ENCODE assay signal across 8 cellular contexts in genomic region chr18:62324917-62325805, GRCh38. TPM values are rescaled to one million over a fixed set of nuclear protein-coding genes. Genes with fewer than 3 reads are reported as not detected.
DNase-seq lines count a peak whose midpoint lies in the region; ATAC-seq and TF ChIP-seq lines count a peak whose summit lies in the region.

TSS of gene TNFRSF11A (plus strand) at chr18:62325310. CDS start at chr18:62325353, 43 bp downstream.

- H3K36me3 ChIP-seq in NT2/D1 (ENCODE audit: insufficient read depth, insufficient read length, low read length) = no peaks in the 10 kb centered on the region

- H3K4me1 ChIP-seq in NT2/D1 (ENCODE audit: insufficient read depth, insufficient read length) = peaks cover 5% of the 10 kb centered on the region

- H3K4me3 Mint-ChIP-seq in glutamatergic neuron (ENCODE audit: unreplicated experiment) = peak within 1 kb of the TSS; percentile 91

- peaks cover 20% of the 10 kb centered on the region for H3K4me1 Mint-ChIP-seq in glutamatergic neuron (ENCODE audit: low read depth, unreplicated experiment)

- no peak for DNase-seq in AG04449 (ENCODE audit: low read depth, low spot score)
- no peak for DNase-seq in NT2/D1 (ENCODE audit: low read depth, low spot score)
- DNase-seq in activated T-helper 9 cell treated with anti-CD3 and anti-CD28 coated beads, Interleukin-2, amount 50 U/mL, for 16 hours (ENCODE audit: low read depth) = peak; percentile 52
- DNase-seq in glutamatergic neuron = peak; percentile 62
- no peak for DNase-seq in retinal pigment epithelial cell (ENCODE audit: low read depth)
- DNase-seq in SKM-1 (lab: John Stamatoyannopoulos, UW; ENCODE audit: unreplicated experiment) = no peak

- POLR2A ChIA-PET in AG04449 (lab: Yijun Ruan, JAX) = no interaction called here

- H3K27me3 ChIP-seq in NT2/D1 (ENCODE audit: insufficient read depth, insufficient read length) = peaks cover 33% of the 10 kb centered on the region

- H3K27ac Mint-ChIP-seq in glutamatergic neuron (ENCODE audit: unreplicated experiment) = peak within 1 kb of the TSS; percentile 9

- H3K9me3 ChIP-seq in NT2/D1 (ENCODE audit: insufficient read depth, low read length) = no peaks in the 10 kb centered on the region

- CTCF ChIA-PET in AG04449 (lab: Yijun Ruan, JAX) = no interaction called here

- no peak for TF ChIP-seq CTCF in AG04449 (IDR thresholded peaks at IDR 0.05; ENCODE audit: insufficient read depth, low read length, missing control alignments)
- peak; percentile 30 for TF ChIP-seq CTCF in glutamatergic neuron (IDR thresholded peaks at IDR 0.05; ENCODE audit: partially characterized antibody, unreplicated experiment)
- TF ChIP-seq CTCF in retinal pigment epithelial cell (conservative IDR thresholded peaks at IDR 0.05; ENCODE audit: low read depth, low read length) = peak; percentile 8

- H3K4me3 ChIP-seq in AG04449 (ENCODE audit: low read depth, low read length) (peak within 1 kb of the TSS; percentile 38), NT2/D1 (ENCODE audit: insufficient read length, low read depth) (peak within 1 kb of the TSS; percentile 71), retinal pigment epithelial cell (ENCODE audit: low read length) (peak within 1 kb of the TSS; percentile 62)

- peak; percentile 66 for ATAC-seq in GM18909 (IDR thresholded peaks at IDR 0.05; ENCODE audit: poor library complexity, unreplicated experiment)
- peak; percentile 59 for ATAC-seq in HG03097 (IDR thresholded peaks at IDR 0.05; ENCODE audit: low FRiP score, unreplicated experiment)

- no peaks in the 10 kb centered on the region for H3K36me3 Mint-ChIP-seq in glutamatergic neuron (ENCODE audit: unreplicated experiment)

- H3K9me3 Mint-ChIP-seq in glutamatergic neuron (ENCODE audit: unreplicated experiment) = peaks cover 7% of the 10 kb centered on the region

- peaks cover 10% of the 10 kb centered on the region for H3K27me3 Mint-ChIP-seq in glutamatergic neuron (ENCODE audit: unreplicated experiment)

- H3K9ac ChIP-seq in NT2/D1 (ENCODE audit: insufficient read length, low read depth) = peak within 1 kb of the TSS; percentile 79

RNA-seq across cellular contexts. Expression of gene TNFRSF11A, which starts in this region (rescaled TPM):
- 1.2 TPM for total RNA-seq in glutamatergic neuron (ENCODE audit: unreplicated experiment)

Comparison
In these comparisons a context has a peak if more than half of its experiments do, and no peak if none do; other contexts are left out.
1. DNase-seq: peak in activated T-helper 9 cell treated with anti-CD3 and anti-CD28 coated beads, Interleukin-2, amount 50 U/mL, for 16 hours (single experiment) and glutamatergic neuron (single experiment); none in AG04449 (single experiment), NT2/D1 (single experiment), retinal pigment epithelial cell (single experiment) and SKM-1 (single experiment).
2. Peak in every context shown above with its lines, with median percentiles within 50 percentile points of each other: H3K4me3 ChIP-seq.